Comparison of ENCODE assay signal across 8 cellular contexts in genomic region chr7:76959569-76960397, GRCh38.
DNase-seq lines count a peak whose midpoint lies in the region; ATAC-seq, FAIRE-seq and TF ChIP-seq lines count a peak whose summit lies in the region.
"Not testable (repeated sequence)": the region's sequence is repeated elsewhere in the genome, so short reads cannot be mapped to it uniquely, and the experiment has no call there.

No MANE protein-coding gene starts in this region.

- not testable (repeated sequence) for H3K27ac ChIP-seq in K562 (ENCODE audit: extremely low read depth, low read depth, low read length); right lobe of liver

- not testable (repeated sequence) for H3K4me1 ChIP-seq in K562 (replicated peaks in 1 of 2; ENCODE audit: control insufficient read depth in 2 of 2, insufficient read depth in 2 of 2, low read length in 2 of 2); right lobe of liver

- not testable (repeated sequence) for H3K9me1 ChIP-seq in K562 (ENCODE audit: control insufficient read depth, insufficient read depth, low read length)

- peak overlapping the region in 1 of 2 donors; percentile 71 for H3K4me3 Mint-ChIP-seq in stimulated activated naive B cell treated with anti-CD40 and anti-IgM and Interleukin-4, amounts not matched to agents 10 μg/mL and 1 μg/mL and 100 μg/mL, for 72 hours

- not testable (repeated sequence) for TF ChIP-seq EP300 in K562 (IDR thresholded peaks at IDR 0.05; ENCODE audit: low read length)

- not testable (repeated sequence) for TF ChIP-seq POLR2A in GM18505 (IDR thresholded peaks at IDR 0.05; ENCODE audit: borderline replicate concordance, extremely low read depth, insufficient read depth, insufficient read length); K562 (conservative IDR thresholded peaks at IDR 0.05); right lobe of liver (IDR thresholded peaks at IDR 0.05)

- H3K27ac Mint-ChIP-seq in stimulated activated naive B cell treated with anti-CD40 and anti-IgM and Interleukin-4, amounts not matched to agents 10 μg/mL and 1 μg/mL and 100 μg/mL, for 72 hours = not testable (repeated sequence)

- not testable (repeated sequence) for H3K9ac ChIP-seq in K562 (ENCODE audit: insufficient read depth in 1 of 2, low read depth in 2 of 2, low read length in 2 of 2)

- H3K4me1 Mint-ChIP-seq in stimulated activated naive B cell treated with anti-CD40 and anti-IgM and Interleukin-4, amounts not matched to agents 10 μg/mL and 1 μg/mL and 100 μg/mL, for 72 hours = not testable (repeated sequence)

- not testable (repeated sequence) for H2AFZ ChIP-seq in K562 (ENCODE audit: low read depth, low read length)

- not testable (repeated sequence) for H3K9me3 ChIP-seq in K562 (replicated peaks; ENCODE audit: control insufficient read depth, insufficient read depth, low read depth, low read length); right lobe of liver

- not testable (repeated sequence) for H3K27me3 Mint-ChIP-seq in stimulated activated naive B cell treated with anti-CD40 and anti-IgM and Interleukin-4, amounts not matched to agents 10 μg/mL and 1 μg/mL and 100 μg/mL, for 72 hours

- not testable (repeated sequence) for H3K27me3 ChIP-seq in K562 (ENCODE audit: control insufficient read depth in 2 of 2, insufficient read depth in 2 of 2, low read length in 2 of 2); right lobe of liver

- not testable (repeated sequence) for TF ChIP-seq RAD21 in K562 (CRISPR knock-in tag; conservative IDR thresholded peaks at IDR 0.05 in 1 of 2, IDR thresholded peaks at IDR 0.05 in 1 of 2)

- not testable (repeated sequence) for BruUV-seq in K562 (replicated peaks; lab: Mats Ljungman, UMichigan)

- FAIRE-seq in K562 (lab: Jason Lieb, UNC) = peak; percentile 81

- not testable (repeated sequence) for TF ChIP-seq CTCF in LNCaP clone FGC (IDR thresholded peaks at IDR 0.05; ENCODE audit: control insufficient read depth, extremely low read depth, insufficient read depth); K562 (IDR thresholded peaks at IDR 0.05 in 2 of 3, conservative IDR thresholded peaks at IDR 0.05 in 1 of 3; ENCODE audit: insufficient read depth in 2 of 3, low read depth in 1 of 3, low read length in 3 of 3); right lobe of liver (IDR thresholded peaks at IDR 0.05)

- not testable (repeated sequence) for H3K9me3 Mint-ChIP-seq in stimulated activated naive B cell treated with anti-CD40 and anti-IgM and Interleukin-4, amounts not matched to agents 10 μg/mL and 1 μg/mL and 100 μg/mL, for 72 hours

- H3K36me3 Mint-ChIP-seq in stimulated activated naive B cell treated with anti-CD40 and anti-IgM and Interleukin-4, amounts not matched to agents 10 μg/mL and 1 μg/mL and 100 μg/mL, for 72 hours = not testable (repeated sequence)

- H3K4me2 ChIP-seq in K562 (ENCODE audit: insufficient read depth, low read length) = not testable (repeated sequence)

- intact Hi-C loops in K562 (cut with micrococcal nuclease); right lobe of liver (cut with DNase I): not testable (repeated sequence)

- H4K20me1 ChIP-seq in K562 (replicated peaks; ENCODE audit: control insufficient read depth, insufficient read depth, low read length) = not testable (repeated sequence)

- CTCF ChIA-PET in K562 (lab: Yijun Ruan, JAX; ENCODE audit: low intra/inter-chr PET ratio) = not testable (repeated sequence)

- POLR2A ChIA-PET in K562 (lab: Yijun Ruan, JAX) = not testable (repeated sequence)

- peak overlapping the region; percentile 23; the same call in 1 of the 2 replicates for H3K4me3 ChIP-seq in LNCaP clone FGC (ENCODE audit: low read depth, low read length)
- H3K4me3 ChIP-seq in K562 = not testable (repeated sequence)
- H3K4me3 ChIP-seq in right lobe of liver = peak overlapping the region in 1 of 3 donors; percentile 32

- in situ Hi-C loops in K562 (cut with MboI) = not testable (repeated sequence)

- not testable (repeated sequence) for DNase-seq in LNCaP clone FGC (ENCODE audit: low read depth); K562 (ENCODE audit: extremely low read depth in 1 of 4, low spot score in 3 of 4); right lobe of liver; stimulated activated naive B cell treated with anti-CD40 and anti-IgM and Interleukin-4, amounts not matched to agents 10 μg/mL and 1 μg/mL and 100 μg/mL, for 72 hours

- not testable (repeated sequence) for H3K36me3 ChIP-seq in K562 (ENCODE audit: control insufficient read depth, insufficient read depth, low read length); right lobe of liver

- no CpG with 5 or more reads among the region's 69 CpGs for WGBS in K562 (ENCODE audit: insufficient coverage, low coverage, missing lambda C conversion rate)
- WGBS in right lobe of liver (ENCODE audit: insufficient coverage, low coverage, low lambda C conversion rate, missing lambda C conversion rate) = no CpG with 5 or more reads among the region's 69 CpGs

- ATAC-seq in GM18505 (IDR thresholded peaks at IDR 0.05; ENCODE audit: unreplicated experiment) (peak; percentile 97), GM19438 (IDR thresholded peaks at IDR 0.05; ENCODE audit: low read depth, unreplicated experiment) (peak; percentile 97), HG02571 (IDR thresholded peaks at IDR 0.05; ENCODE audit: unreplicated experiment) (peak; percentile 98), HG03097 (IDR thresholded peaks at IDR 0.05; ENCODE audit: low FRiP score, unreplicated experiment) (peak; percentile 95), K562 (peak; percentile 99), right lobe of liver (peak; percentile 96 to 99 (median 98))
- ATAC-seq in stimulated activated naive B cell treated with anti-CD40 and anti-IgM and Interleukin-4, amounts not matched to agents 10 μg/mL and 1 μg/mL and 100 μg/mL, for 72 hours (replicated peaks) = peak; percentile 97 to 98

- not testable (repeated sequence) for H3K79me2 ChIP-seq in K562 (ENCODE audit: control insufficient read depth, insufficient read depth, low read length)
